Comparison of ENCODE assay signal across 16 cellular contexts in the genomic region with DNA sequence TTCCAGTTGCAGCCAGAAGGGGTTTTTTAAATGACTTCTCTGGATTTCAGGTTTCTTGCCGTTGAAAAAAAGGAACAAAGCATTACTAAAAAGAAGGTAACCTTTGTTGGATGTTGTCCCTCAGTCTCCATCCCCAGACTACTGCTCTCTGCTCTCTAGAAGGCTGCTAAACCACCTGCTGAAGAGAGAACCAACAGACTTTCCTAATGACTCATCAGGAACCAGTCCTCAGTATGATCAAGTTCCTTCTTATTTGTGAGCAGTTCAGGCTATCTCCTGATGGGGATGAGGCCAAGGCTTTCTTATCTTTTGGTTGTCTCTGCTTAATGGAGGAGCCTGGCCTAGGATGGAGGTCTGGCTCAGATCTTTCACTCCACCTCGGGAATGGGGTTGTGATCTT. TPM values are rescaled to one million over a fixed set of nuclear protein-coding genes. Genes with fewer than 3 reads are reported as not detected.
DNase-seq lines count a peak whose midpoint lies in the region; ATAC-seq, FAIRE-seq and TF ChIP-seq lines count a peak whose summit lies in the region.
"Had no signal": no experiment of that assay in that cellular context is flagged by ENCODE, and none has a peak within 500 bp of the region (broad histone marks: within the 10 kb centered on the region; RNA-seq: fewer than 3 reads in every experiment).

No MANE protein-coding gene starts in this region.

- no TSS peak for BruUV-seq in GM12878 (replicated peaks; lab: Mats Ljungman, UMichigan)

- no peak overlapping the region for H3K27ac Mint-ChIP-seq in activated naive CD8-positive, alpha-beta T cell treated with anti-CD3 and anti-CD28 coated beads, Interleukin-2, amount 50 U/mL, for 24 hours
- H3K27ac Mint-ChIP-seq in activated CD8-positive, alpha-beta T cell treated with anti-CD3 and anti-CD28 coated beads, Interleukin-2, amount 10 ng/mL, durations not matched to agents 7 days and 5 days = no peak overlapping the region
- H3K27ac Mint-ChIP-seq: memory B cell had no signal

- peak; percentile 95 for ATAC-seq in GM18867 (IDR thresholded peaks at IDR 0.05; ENCODE audit: unreplicated experiment)
- peak; percentile 98 for ATAC-seq in GM21526 (IDR thresholded peaks at IDR 0.05; ENCODE audit: low FRiP score, unreplicated experiment)
- peak; percentile 88 for ATAC-seq in HG03135 (IDR thresholded peaks at IDR 0.05; ENCODE audit: unreplicated experiment)
- peak; percentile 85 for ATAC-seq in GM12878
- ATAC-seq in activated naive CD8-positive, alpha-beta T cell treated with anti-CD3 and anti-CD28 coated beads, Interleukin-2, amount 50 U/mL, for 24 hours = no peak
- no peak for ATAC-seq in activated CD8-positive, alpha-beta T cell treated with anti-CD3 and anti-CD28 coated beads, Interleukin-2, amount 10 ng/mL, durations not matched to agents 7 days and 5 days
- ATAC-seq: right lobe of liver had no signal

- intact Hi-C loops in GM12878 (cut with micrococcal nuclease; ENCODE audit: unreplicated experiment) = no loop called here

- no peak overlapping the region for H2AFZ ChIP-seq in GM12878 (ENCODE audit: control insufficient read depth, low read depth, low read length)

- POLR2A ChIA-PET in GM12878 (lab: Charles Lee) = no interaction called here
- POLR2A ChIA-PET in activated CD8-positive, alpha-beta T cell treated with anti-CD3 and anti-CD28 coated beads, Interleukin-2, amount 10 ng/mL, durations not matched to agents 7 days and 5 days (lab: Charles Lee) = no interaction called here

- H3K4me1 Mint-ChIP-seq in activated naive CD8-positive, alpha-beta T cell treated with anti-CD3 and anti-CD28 coated beads, Interleukin-2, amount 50 U/mL, for 24 hours = no peaks in the 10 kb centered on the region
- no peaks in the 10 kb centered on the region for H3K4me1 Mint-ChIP-seq in activated CD8-positive, alpha-beta T cell treated with anti-CD3 and anti-CD28 coated beads, Interleukin-2, amount 10 ng/mL, durations not matched to agents 7 days and 5 days (ENCODE audit: low read depth)
- H3K4me1 Mint-ChIP-seq: memory B cell had no signal

- H3K9me3 Mint-ChIP-seq in activated naive CD8-positive, alpha-beta T cell treated with anti-CD3 and anti-CD28 coated beads, Interleukin-2, amount 50 U/mL, for 24 hours = no peaks in the 10 kb centered on the region
- no peaks in the 10 kb centered on the region for H3K9me3 Mint-ChIP-seq in activated CD8-positive, alpha-beta T cell treated with anti-CD3 and anti-CD28 coated beads, Interleukin-2, amount 10 ng/mL, durations not matched to agents 7 days and 5 days (ENCODE audit: insufficient read depth)

- H3K79me2 ChIP-seq in GM12878 (ENCODE audit: control insufficient read depth, insufficient read depth, low read length) = no peaks in the 10 kb centered on the region

- SMC1A ChIA-PET in GM12878 (lab: Charles Lee; ENCODE audit: uncharacterized antibody, unreplicated experiment) = interaction anchor here (1.5 to 1.6 kb wide), 2 partner anchors 10 to 11 kb away, joined by 3 to 4 read pairs; no protein-coding TSS in a partner anchor

- H3K27me3 ChIP-seq in GM12878 (replicated peaks in 1 of 2; ENCODE audit: control insufficient read depth in 2 of 2, insufficient read depth in 2 of 2, low read length in 1 of 2) = no peaks in the 10 kb centered on the region
- H3K27me3 ChIP-seq: right lobe of liver had no signal

- 0% methylated on average over 2 of the region's 2 CpGs for WGBS in GM12878 (ENCODE audit: insufficient coverage, insufficient replicate concordance, low lambda C conversion rate, missing lambda C conversion rate)

- H3K4me3 Mint-ChIP-seq in activated naive CD8-positive, alpha-beta T cell treated with anti-CD3 and anti-CD28 coated beads, Interleukin-2, amount 50 U/mL, for 24 hours = no peak overlapping the region
- H3K4me3 Mint-ChIP-seq in activated CD8-positive, alpha-beta T cell treated with anti-CD3 and anti-CD28 coated beads, Interleukin-2, amount 10 ng/mL, durations not matched to agents 7 days and 5 days = no peak overlapping the region
- H3K4me3 Mint-ChIP-seq: memory B cell had no signal

- H3K4me3 ChIP-seq in GM12878 = no peak overlapping the region
- H3K4me3 ChIP-seq: right lobe of liver, SK-N-MC had no signal

- no peak for TF ChIP-seq EP300 in GM12878 (IDR thresholded peaks at IDR 0.05; ENCODE audit: borderline replicate concordance in 1 of 2, control insufficient read depth in 1 of 2, low read depth in 2 of 2, low read length in 2 of 2)

- no peak for TF ChIP-seq RAD21 in GM12878 (IDR thresholded peaks at IDR 0.05; ENCODE audit: insufficient read depth, low read depth, low read length)

- H3K27me3 Mint-ChIP-seq in activated naive CD8-positive, alpha-beta T cell treated with anti-CD3 and anti-CD28 coated beads, Interleukin-2, amount 50 U/mL, for 24 hours = peaks cover 13% of the 10 kb centered on the region
- peaks cover 1% of the 10 kb centered on the region for H3K27me3 Mint-ChIP-seq in activated CD8-positive, alpha-beta T cell treated with anti-CD3 and anti-CD28 coated beads, Interleukin-2, amount 10 ng/mL, durations not matched to agents 7 days and 5 days (ENCODE audit: low read depth)

- in situ Hi-C loops in GM12878 (cut with MboI) = no loop called here

- RAD21 ChIA-PET in GM12878 (lab: Charles Lee; ENCODE audit: unreplicated experiment) = no interaction called here

- CTCF ChIA-PET in GM12878 (lab: Yijun Ruan, JAX) = interaction anchor here (1.2 kb wide), 1 partner anchor 45 kb away, joined by 3 read pairs; no protein-coding TSS in a partner anchor
- CTCF ChIA-PET in activated CD8-positive, alpha-beta T cell treated with anti-CD3 and anti-CD28 coated beads, Interleukin-2, amount 10 ng/mL, durations not matched to agents 7 days and 5 days (lab: Charles Lee) = no interaction called here

- H3K9me3 ChIP-seq in GM12878 (replicated peaks; ENCODE audit: control insufficient read depth, insufficient read depth, low read length) = no peaks in the 10 kb centered on the region
- H3K9me3 ChIP-seq: right lobe of liver had no signal

- no peak for TF ChIP-seq CTCF in GM12878 (IDR thresholded peaks at IDR 0.05 in 2 of 3, conservative IDR thresholded peaks at IDR 0.05 in 1 of 3; ENCODE audit: control insufficient read depth in 2 of 3, extremely low read depth in 1 of 3, insufficient read depth in 1 of 3, low read depth in 3 of 3, low read length in 3 of 3)

- H3K36me3 ChIP-seq in GM12878 (ENCODE audit: control insufficient read depth in 2 of 2, insufficient read depth in 2 of 2, low read length in 1 of 2) = no peaks in the 10 kb centered on the region
- H3K36me3 ChIP-seq: right lobe of liver had no signal

- no peak for TF ChIP-seq POLR2A in GM12878 (IDR thresholded peaks at IDR 0.05; ENCODE audit: low read depth, low read length)

- FAIRE-seq in GM12878 (lab: Jason Lieb, UNC) = peak; percentile 83

- H3K4me1 ChIP-seq in GM12878 (ENCODE audit: control insufficient read depth, insufficient read depth, low read length) = no peaks in the 10 kb centered on the region
- H3K4me1 ChIP-seq: right lobe of liver had no signal

- no peak overlapping the region for H3K9ac ChIP-seq in GM12878 (ENCODE audit: control insufficient read depth, insufficient read depth, low read length)

- H3K27ac ChIP-seq in GM12878 (ENCODE audit: control insufficient read depth, insufficient read depth) = no peak overlapping the region
- H3K27ac ChIP-seq: HL-60, right lobe of liver, SK-N-MC had no signal

- H4K20me1 ChIP-seq in GM12878 (ENCODE audit: control insufficient read depth, insufficient read depth) = no peaks in the 10 kb centered on the region

- H3K4me2 ChIP-seq in GM12878 (ENCODE audit: control insufficient read depth, insufficient read depth) = no peak overlapping the region; the same call in 1 of the 2 replicates

- no peaks in the 10 kb centered on the region for H3K36me3 Mint-ChIP-seq in activated naive CD8-positive, alpha-beta T cell treated with anti-CD3 and anti-CD28 coated beads, Interleukin-2, amount 50 U/mL, for 24 hours (ENCODE audit: low read depth)
- no peaks in the 10 kb centered on the region for H3K36me3 Mint-ChIP-seq in activated CD8-positive, alpha-beta T cell treated with anti-CD3 and anti-CD28 coated beads, Interleukin-2, amount 10 ng/mL, durations not matched to agents 7 days and 5 days (ENCODE audit: low read depth)
- H3K36me3 Mint-ChIP-seq: memory B cell had no signal

- DNase-seq in GM12878 (ENCODE audit: low read depth, low spot score) (no peak), EL (no peak), NCI-H82 treated with DMSO at 0.1 percent for 48 hours (lab: John Stamatoyannopoulos, UW; ENCODE audit: unreplicated experiment) (no peak)
- DNase-seq in activated naive CD8-positive, alpha-beta T cell treated with anti-CD3 and anti-CD28 coated beads, Interleukin-2, amount 50 U/mL, for 24 hours = no peak
- DNase-seq in activated CD8-positive, alpha-beta T cell treated with anti-CD3 and anti-CD28 coated beads, Interleukin-2, amount 10 ng/mL, durations not matched to agents 7 days and 5 days = no peak
- DNase-seq: caudate nucleus, DMS 273 treated with DMSO at 0.1 percent for 48 hours, NCI-H1694 treated with DMSO at 0.1 percent for 48 hours, right lobe of liver had no signal

TF ChIP-seq in GM12878, 131 proteins besides CTCF, POLR2A, EP300 and RAD21 (continues in another document):
- no peak for TF ChIP-seq CHD2 (IDR thresholded peaks at IDR 0.05; ENCODE audit: borderline replicate concordance, low read depth, low read length)
- TF ChIP-seq TCF12 (IDR thresholded peaks at IDR 0.05; ENCODE audit: low read depth, low read length) = peak; percentile 57; the same call in 1 of the 2 replicates
- 0 out of 2 replicates have a peak, but pooled peaks have one; percentile 22 for TF ChIP-seq RUNX3 (IDR thresholded peaks at IDR 0.05; ENCODE audit: low read length)

RNA-seq across cellular contexts. Expression of gene KIF4B, which starts 4.1 kb away (rescaled TPM):
- 0.22 and 0.42 TPM in 2 replicates for total RNA-seq in GM12878 (2013; cell fraction: nucleolus; rRNA removed)
- total RNA-seq in GM12878 (2014; rRNA removed) (0.05 TPM in 1 of 2 replicates, not detected in the other), GM12878 (2014; rRNA removed; fragmentation: Illumina TruSeq; extraction: Trizol) (not detected in 2 replicates), GM12878 (2021) (0.05 TPM in 1 of 2 replicates, not detected in the other)
- polyA plus RNA-seq in GM12878 (2011; ENCODE audit: low read depth) = not detected
- polyA plus RNA-seq in GM12878 (2011; rRNA removed) (0.05 and 0.07 TPM in 2 replicates), GM12878 (2014; fragmentation: Illumina TruSeq; extraction: Trizol) (0.03 and 0.06 TPM in 2 replicates), GM12878 (2014; fragmentation: Nextera tagmentation; extraction: Ambion mirVana) (under 1 TPM in 1 of 2 experiments, not detected in 1; 0.02 TPM), GM12878 (2014; rRNA removed) (0.03 TPM in 1 of 2 replicates, not detected in the other), GM12878 (2016; fragmentation: Nextera tagmentation; extraction: Ambion mirVana) (under 1 TPM; 0.08 to 0.20 TPM)
- polyA plus RNA-seq in GM12878 (2011; cell fraction: cytosol; rRNA removed) = 0.01 TPM in 1 of 2 replicates, not detected in the other
- polyA plus RNA-seq in GM12878 (2011; cell fraction: nucleus; rRNA removed) = 0.04 TPM in 1 of 2 replicates, not detected in the other
- polyA plus RNA-seq in GM12878 (2012) = 0.04 TPM in 1 of 2 replicates, not detected in the other
- 0.10 TPM in 1 of 2 replicates, not detected in the other for polyA minus RNA-seq in GM12878 (2011; rRNA and poly(A)+ RNA removed)
- not detected in 2 replicates for polyA minus RNA-seq in GM12878 (2011; cell fraction: cytosol; rRNA and poly(A)+ RNA removed)
- polyA minus RNA-seq in GM12878 (2011; cell fraction: nucleus; rRNA and poly(A)+ RNA removed) = not detected in 2 replicates
- total RNA-seq in activated CD8-positive, alpha-beta T cell treated with anti-CD3 and anti-CD28 coated beads, Interleukin-2, amount 10 ng/mL, durations not matched to agents 7 days and 5 days = under 1 TPM in 1 of 2 experiments, not detected in 1; 0.05 TPM
- total RNA-seq: fibroblast of villous mesenchyme, right lobe of liver had no signal

Comparison
In these comparisons a context has a peak if more than half of its experiments do, and no peak if none do; other contexts are left out.
1. ATAC-seq: peak in GM18867 (single experiment), GM21526 (single experiment), HG03135 (single experiment) and GM12878 (single experiment); none in activated naive CD8-positive, alpha-beta T cell treated with anti-CD3 and anti-CD28 coated beads, Interleukin-2, amount 50 U/mL, for 24 hours (single experiment) and activated CD8-positive, alpha-beta T cell treated with anti-CD3 and anti-CD28 coated beads, Interleukin-2, amount 10 ng/mL, durations not matched to agents 7 days and 5 days (single experiment).